8 cellular contexts compared by ENCODE assay signal in genomic region chr4:52804-53479, GRCh38. TPM values are rescaled to one million over a fixed set of nuclear protein-coding genes. Genes with fewer than 3 reads are reported as not detected.
A peak's percentile ranks its signal among the peaks of the same experiment; 100 is the strongest.
DNase-seq lines count a peak whose midpoint lies in the region; ATAC-seq, FAIRE-seq and TF ChIP-seq lines count a peak whose summit lies in the region.
"Not testable (repeated sequence)": the region's sequence is repeated elsewhere in the genome, so short reads cannot be mapped to it uniquely, and the experiment has no call there.

Gene ZNF595, plus strand, starts transcription at chr4:53321. Its CDS starts 168 bp downstream, at chr4:53489.

- peak; percentile 59 for ATAC-seq in GM21367 (IDR thresholded peaks at IDR 0.05; ENCODE audit: unreplicated experiment)

- not testable (repeated sequence) for TF ChIP-seq CTCF in A673 (conservative IDR thresholded peaks at IDR 0.05; ENCODE audit: low read depth, low read length); bronchial epithelial cell (IDR thresholded peaks at IDR 0.05; ENCODE audit: insufficient read depth, low read length, severe bottlenecking)

- not testable (repeated sequence) for BruUV-seq in A673 (replicated peaks; lab: Mats Ljungman, UMichigan)

- not testable (repeated sequence) for H3K27ac Mint-ChIP-seq in IgD-negative memory B cell; activated CD4-positive, alpha-beta memory T cell treated with anti-CD3 and anti-CD28 coated beads for 36 hours

- H3K9me3 Mint-ChIP-seq in IgD-negative memory B cell; activated CD4-positive, alpha-beta memory T cell treated with anti-CD3 and anti-CD28 coated beads for 36 hours: not testable (repeated sequence)

- not testable (repeated sequence) for H3K4me1 ChIP-seq in A673 (ENCODE audit: insufficient read depth, low read length, poor library complexity, severe bottlenecking); mononuclear cell (ENCODE audit: insufficient read depth, low read length); skeletal muscle tissue (ENCODE audit: control insufficient read depth in 3 of 3, insufficient read depth in 3 of 3, low read length in 3 of 3)

- intact Hi-C loops in A673 (cut with micrococcal nuclease; ENCODE audit: unreplicated experiment); activated CD4-positive, alpha-beta memory T cell treated with anti-CD3 and anti-CD28 coated beads for 36 hours (cut with micrococcal nuclease); head of caudate nucleus (cut with DNase I): not testable (repeated sequence)

- not testable (repeated sequence) for DNase-seq in A673 (ENCODE audit: low spot score); bronchial epithelial cell (ENCODE audit: low read depth)
- DNase-seq in activated CD4-positive, alpha-beta memory T cell treated with anti-CD3 and anti-CD28 coated beads for 36 hours, result peak; percentile 49
- DNase-seq in head of caudate nucleus, result peak; percentile 8 to 73 (median 53)

- not testable (repeated sequence) for H3K4me1 Mint-ChIP-seq in IgD-negative memory B cell; activated CD4-positive, alpha-beta memory T cell treated with anti-CD3 and anti-CD28 coated beads for 36 hours (ENCODE audit: low read depth)

- not testable (repeated sequence) for H3K9me3 ChIP-seq in A673 (ENCODE audit: low read depth, low read length, poor library complexity, severe bottlenecking); mononuclear cell (ENCODE audit: low read depth, low read length); skeletal muscle tissue (ENCODE audit: control insufficient read depth in 3 of 3, low read length in 3 of 3)

- H3K9ac ChIP-seq in skeletal muscle tissue (ENCODE audit: low read depth in 1 of 3, low read length in 3 of 3), result peak within 1 kb of the TSS in 2 of 3 donors; percentile 45

- not testable (repeated sequence) for H3K36me3 Mint-ChIP-seq in IgD-negative memory B cell; activated CD4-positive, alpha-beta memory T cell treated with anti-CD3 and anti-CD28 coated beads for 36 hours

- CTCF ChIA-PET in A673 (lab: Charles Lee); activated CD4-positive, alpha-beta memory T cell treated with anti-CD3 and anti-CD28 coated beads for 36 hours (lab: Charles Lee): not testable (repeated sequence)

- H3K4me3 Mint-ChIP-seq in IgD-negative memory B cell; activated CD4-positive, alpha-beta memory T cell treated with anti-CD3 and anti-CD28 coated beads for 36 hours: not testable (repeated sequence)

- not testable (repeated sequence) for H3K36me3 ChIP-seq in A673 (ENCODE audit: insufficient read depth, low read length, poor library complexity, severe bottlenecking); bronchial epithelial cell (ENCODE audit: control insufficient read depth, insufficient read depth, low read length); skeletal muscle tissue (ENCODE audit: control insufficient read depth in 3 of 3, insufficient read depth in 3 of 3, low read length in 3 of 3)

- H3K27me3 ChIP-seq in A673 (replicated peaks; ENCODE audit: insufficient read depth, low read depth, low read length, poor library complexity); bronchial epithelial cell (ENCODE audit: control insufficient read depth, insufficient read depth, low read length); mononuclear cell (ENCODE audit: insufficient read depth, low read length); skeletal muscle tissue (ENCODE audit: control insufficient read depth in 3 of 3, insufficient read depth in 3 of 3, low read length in 3 of 3): not testable (repeated sequence)

- POLR2A ChIA-PET in A673 (lab: Charles Lee; ENCODE audit: low non-redundant PET), result not testable (repeated sequence)
- POLR2A ChIA-PET in activated CD4-positive, alpha-beta memory T cell treated with anti-CD3 and anti-CD28 coated beads for 36 hours (lab: Charles Lee), result interaction anchor here (1.4 kb wide), 1 partner anchor 10 kb away, joined by 7 read pairs; no protein-coding TSS in a partner anchor

- H3K4me3 ChIP-seq in A673 (ENCODE audit: low read depth, low read length, poor library complexity, severe bottlenecking), result peak within 1 kb of the TSS; percentile 40
- H3K4me3 ChIP-seq in bronchial epithelial cell (ENCODE audit: low read depth, low read length), result peak within 1 kb of the TSS; percentile 25
- not testable (repeated sequence) for H3K4me3 ChIP-seq in mononuclear cell (ENCODE audit: low read length)
- H3K4me3 ChIP-seq in skeletal muscle tissue (ENCODE audit: low read length in 3 of 3), result peak within 1 kb of the TSS in 2 of 3 donors; percentile 35 to 49

- not testable (repeated sequence) for H3K27ac ChIP-seq in A673 (ENCODE audit: low read depth, low read length, poor library complexity, severe bottlenecking); skeletal muscle tissue (ENCODE audit: low read depth, low read length)

- not testable (repeated sequence) for FAIRE-seq in bronchial epithelial cell (lab: Jason Lieb, UNC)

- H3K27me3 Mint-ChIP-seq in IgD-negative memory B cell; activated CD4-positive, alpha-beta memory T cell treated with anti-CD3 and anti-CD28 coated beads for 36 hours: not testable (repeated sequence)

RNA-seq across cellular contexts. Expression of gene ZNF595, which starts in this region (rescaled TPM):
- total RNA-seq in A673 (2021) (22.2 and 22.6 TPM in 2 replicates), bronchial epithelial cell (6.8 and 8.6 TPM in 2 replicates), mononuclear cell (22.6 TPM), skeletal muscle tissue (16.2 TPM)
- polyA plus RNA-seq in IgD-negative memory B cell, result 51.0 TPM
- total RNA-seq in activated CD4-positive, alpha-beta memory T cell treated with anti-CD3 and anti-CD28 coated beads for 36 hours, result 1 to 10 TPM; 6.9 to 7.4 TPM
